ENCODE assay signal across 8 cellular contexts in the genomic region with DNA sequence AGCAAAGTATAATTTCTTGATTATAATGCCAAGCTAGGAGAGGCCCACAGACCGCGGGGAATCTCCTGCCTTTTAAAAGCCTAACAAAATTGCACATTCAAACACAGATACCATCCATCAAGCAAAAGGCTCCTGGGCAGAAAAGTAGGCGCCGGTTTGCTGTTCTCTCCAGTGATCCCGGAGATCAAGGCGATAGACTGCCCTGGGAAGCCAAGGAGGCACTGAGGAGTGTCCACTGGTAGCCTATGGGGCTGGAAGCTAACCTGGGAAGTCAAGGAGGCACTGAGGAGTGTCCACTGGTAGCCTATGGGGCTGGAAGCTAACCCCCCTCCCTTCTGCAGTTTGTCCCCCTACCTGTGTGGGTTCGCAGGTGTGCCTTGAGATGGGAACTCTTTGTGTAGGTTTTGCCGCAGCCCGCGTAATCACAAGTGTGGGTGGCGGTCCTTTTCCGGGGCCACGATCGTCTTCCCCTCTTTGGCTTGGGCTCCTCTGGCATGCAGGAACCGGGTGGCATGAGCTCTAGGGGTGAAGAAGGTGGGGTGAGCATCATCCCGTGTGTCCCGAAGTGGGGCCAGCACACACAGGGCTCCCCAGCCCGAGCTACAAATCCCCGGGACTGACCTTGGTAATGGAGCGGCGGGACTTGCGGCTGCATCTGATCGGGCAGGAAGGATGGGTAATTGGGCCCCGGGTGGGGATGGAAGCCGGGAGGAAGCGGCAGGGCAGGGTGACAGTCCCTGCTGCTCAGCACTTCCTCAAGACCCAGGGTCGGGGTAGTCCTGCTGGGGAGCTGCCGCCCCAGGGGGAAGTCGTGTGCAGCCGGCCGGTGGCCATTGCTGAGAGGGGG. TPM values are rescaled to one million over a fixed set of nuclear protein-coding genes. Genes with fewer than 3 reads are reported as not detected.
DNase-seq lines count a peak whose midpoint lies in the region; ATAC-seq and TF ChIP-seq lines count a peak whose summit lies in the region.

No MANE protein-coding gene starts in this region.

- H3K4me3 ChIP-seq in hepatocyte (peak overlapping the region; percentile 91), rectal smooth muscle tissue (ENCODE audit: low read length) (peak overlapping the region; percentile 75)

- H3K79me2 ChIP-seq in hepatocyte: peaks cover 46% of the 10 kb centered on the region

- WGBS in hepatocyte (ENCODE audit: low lambda C conversion rate, missing lambda C conversion rate): 55% methylated on average over 31 of the region's 31 CpGs

- no peaks in the 10 kb centered on the region for H3K9me2 ChIP-seq in hepatocyte (replicated peaks; ENCODE audit: insufficient read depth)

- ATAC-seq in HG03159 (IDR thresholded peaks at IDR 0.05; ENCODE audit: unreplicated experiment) (no peak), GM19324 (IDR thresholded peaks at IDR 0.05; ENCODE audit: low FRiP score, unreplicated experiment) (no peak)
- ATAC-seq in stimulated activated naive CD8-positive, alpha-beta T cell treated with anti-CD3 and anti-CD28 coated beads, Interleukin-15, amount 100 ng/mL, for 72 hours: no peak

- peaks cover 21% of the 10 kb centered on the region for H3K4me1 ChIP-seq in hepatocyte (ENCODE audit: insufficient read depth)
- H3K4me1 ChIP-seq in rectal smooth muscle tissue (ENCODE audit: control insufficient read depth, insufficient read depth, low read length): peaks cover 4% of the 10 kb centered on the region

- peak overlapping the region; percentile 78 for H3K4me2 ChIP-seq in hepatocyte

- H3K36me3 Mint-ChIP-seq in activated T-helper 1 cell treated with anti-CD3 and anti-CD28 coated beads, Interleukin-12 subunit alpha, Interleukin-12 subunit beta, Interleukin-2, Interleukin-4 antibody, amounts not matched to agents 30 ng/mL and 10 ng/mL and 1 ng/mL, durations not matched to agents 14 hours and 24 hours and 36 hours (ENCODE audit: low read depth): no peaks in the 10 kb centered on the region

- H3K9me3 Mint-ChIP-seq in activated T-helper 1 cell treated with anti-CD3 and anti-CD28 coated beads, Interleukin-12 subunit alpha, Interleukin-12 subunit beta, Interleukin-2, Interleukin-4 antibody, amounts not matched to agents 30 ng/mL and 10 ng/mL and 1 ng/mL, durations not matched to agents 14 hours and 24 hours and 36 hours: no peaks in the 10 kb centered on the region
- no peaks in the 10 kb centered on the region for H3K9me3 Mint-ChIP-seq in stimulated activated naive CD8-positive, alpha-beta T cell treated with anti-CD3 and anti-CD28 coated beads, Interleukin-15, amount 100 ng/mL, for 72 hours

- H3K36me3 ChIP-seq in hepatocyte (replicated peaks; ENCODE audit: insufficient read depth, low read depth): no peaks in the 10 kb centered on the region
- peaks cover 8% of the 10 kb centered on the region for H3K36me3 ChIP-seq in rectal smooth muscle tissue (ENCODE audit: control insufficient read depth, insufficient read depth, low read length)

- H3K27ac ChIP-seq in hepatocyte: no peak overlapping the region
- peak overlapping the region; percentile 74 for H3K27ac ChIP-seq in rectal smooth muscle tissue (ENCODE audit: low read depth, low read length)

- peak overlapping the region; percentile 58 for H3K27ac Mint-ChIP-seq in activated T-helper 1 cell treated with anti-CD3 and anti-CD28 coated beads, Interleukin-12 subunit alpha, Interleukin-12 subunit beta, Interleukin-2, Interleukin-4 antibody, amounts not matched to agents 30 ng/mL and 10 ng/mL and 1 ng/mL, durations not matched to agents 14 hours and 24 hours and 36 hours
- peak overlapping the region in 1 of 2 donors; percentile 85 for H3K27ac Mint-ChIP-seq in stimulated activated naive CD8-positive, alpha-beta T cell treated with anti-CD3 and anti-CD28 coated beads, Interleukin-15, amount 100 ng/mL, for 72 hours

- H4K20me1 ChIP-seq in hepatocyte (ENCODE audit: insufficient read depth, poor library complexity, severe bottlenecking): peaks cover 25% of the 10 kb centered on the region

- peak; percentile 61 for DNase-seq in CD1c-positive myeloid dendritic cell (ENCODE audit: extremely low spot score)
- no peak for DNase-seq in activated T-helper 1 cell treated with anti-CD3 and anti-CD28 coated beads, Interleukin-12 subunit alpha, Interleukin-12 subunit beta, Interleukin-2, Interleukin-4 antibody, amounts not matched to agents 30 ng/mL and 10 ng/mL and 1 ng/mL, durations not matched to agents 14 hours and 24 hours and 36 hours (ENCODE audit: low spot score)
- DNase-seq in hepatocyte (ENCODE audit: low spot score): no peak
- DNase-seq in germinal center (ENCODE audit: low spot score): no peak
- DNase-seq in stimulated activated naive CD8-positive, alpha-beta T cell treated with anti-CD3 and anti-CD28 coated beads, Interleukin-15, amount 100 ng/mL, for 72 hours: no peak

- H3K4me1 Mint-ChIP-seq in activated T-helper 1 cell treated with anti-CD3 and anti-CD28 coated beads, Interleukin-12 subunit alpha, Interleukin-12 subunit beta, Interleukin-2, Interleukin-4 antibody, amounts not matched to agents 30 ng/mL and 10 ng/mL and 1 ng/mL, durations not matched to agents 14 hours and 24 hours and 36 hours (ENCODE audit: low read depth): peaks cover 5% of the 10 kb centered on the region
- H3K4me1 Mint-ChIP-seq in stimulated activated naive CD8-positive, alpha-beta T cell treated with anti-CD3 and anti-CD28 coated beads, Interleukin-15, amount 100 ng/mL, for 72 hours: peaks cover 39% of the 10 kb centered on the region

- H3K4me3 Mint-ChIP-seq in activated T-helper 1 cell treated with anti-CD3 and anti-CD28 coated beads, Interleukin-12 subunit alpha, Interleukin-12 subunit beta, Interleukin-2, Interleukin-4 antibody, amounts not matched to agents 30 ng/mL and 10 ng/mL and 1 ng/mL, durations not matched to agents 14 hours and 24 hours and 36 hours: no peak overlapping the region
- H3K4me3 Mint-ChIP-seq in stimulated activated naive CD8-positive, alpha-beta T cell treated with anti-CD3 and anti-CD28 coated beads, Interleukin-15, amount 100 ng/mL, for 72 hours: peak overlapping the region in 1 of 2 donors; percentile 79

- H3K27me3 ChIP-seq in hepatocyte (no peaks in the 10 kb centered on the region), rectal smooth muscle tissue (ENCODE audit: control insufficient read depth, insufficient read depth, low read length) (no peaks in the 10 kb centered on the region)

- intact Hi-C loops in activated T-helper 1 cell treated with anti-CD3 and anti-CD28 coated beads, Interleukin-12 subunit alpha, Interleukin-12 subunit beta, Interleukin-2, Interleukin-4 antibody, amounts not matched to agents 30 ng/mL and 10 ng/mL and 1 ng/mL, durations not matched to agents 14 hours and 24 hours and 36 hours (cut with micrococcal nuclease): loop anchor here (5.0 kb wide), 1 partner anchor 1445 kb away; a partner anchor contains a TSS

- TF ChIP-seq CTCF in hepatocyte (IDR thresholded peaks at IDR 0.05; ENCODE audit: poor library complexity): no peak

- no peak overlapping the region for H2AFZ ChIP-seq in hepatocyte

- H3K9me3 ChIP-seq in hepatocyte (ENCODE audit: low read depth): no peaks in the 10 kb centered on the region

- H3K9ac ChIP-seq in rectal smooth muscle tissue (ENCODE audit: low read length): peak overlapping the region; percentile 61

- H3K27me3 Mint-ChIP-seq in activated T-helper 1 cell treated with anti-CD3 and anti-CD28 coated beads, Interleukin-12 subunit alpha, Interleukin-12 subunit beta, Interleukin-2, Interleukin-4 antibody, amounts not matched to agents 30 ng/mL and 10 ng/mL and 1 ng/mL, durations not matched to agents 14 hours and 24 hours and 36 hours (ENCODE audit: insufficient read depth): peaks cover 57% of the 10 kb centered on the region
- H3K27me3 Mint-ChIP-seq in stimulated activated naive CD8-positive, alpha-beta T cell treated with anti-CD3 and anti-CD28 coated beads, Interleukin-15, amount 100 ng/mL, for 72 hours: peaks cover 59% of the 10 kb centered on the region

RNA-seq across cellular contexts. Expression of a gene that starts 2.7 kb away (rescaled TPM):
- 2.3 and 3.3 TPM in 2 replicates for total RNA-seq in activated T-helper 1 cell treated with anti-CD3 and anti-CD28 coated beads, Interleukin-12 subunit alpha, Interleukin-12 subunit beta, Interleukin-2, Interleukin-4 antibody, amounts not matched to agents 30 ng/mL and 10 ng/mL and 1 ng/mL, durations not matched to agents 14 hours and 24 hours and 36 hours
- total RNA-seq in hepatocyte: 59.8 and 66.8 TPM in 2 replicates
- 35.0 and 41.8 TPM in 2 replicates for polyA plus RNA-seq in hepatocyte

Comparison
In these comparisons a context has a peak if more than half of its experiments do, and no peak if none do; other contexts are left out.
1. RNA of a gene that starts 2.7 kb away (total RNA-seq): 59.8 to 66.8 TPM in hepatocyte; 2.3 to 3.3 TPM in activated T-helper 1 cell treated with anti-CD3 and anti-CD28 coated beads, Interleukin-12 subunit alpha, Interleukin-12 subunit beta, Interleukin-2, Interleukin-4 antibody, amounts not matched to agents 30 ng/mL and 10 ng/mL and 1 ng/mL, durations not matched to agents 14 hours and 24 hours and 36 hours; every median in the first group is over 10 times any median in the second.